ENCODE assay signal across 9 cellular contexts in genomic region chr12:31588976-31589375, GRCh38. TPM values are rescaled to one million over a fixed set of nuclear protein-coding genes. Genes with fewer than 3 reads are reported as not detected.
DNase-seq lines count a peak whose midpoint lies in the region; ATAC-seq and TF ChIP-seq lines count a peak whose summit lies in the region.
"Had no signal": no experiment of that assay in that cellular context is flagged by ENCODE, and none has a peak within 500 bp of the region (broad histone marks: within the 10 kb centered on the region; RNA-seq: fewer than 3 reads in every experiment).

No MANE protein-coding gene starts in this region.

- peaks cover 48% of the 10 kb centered on the region for H3K27me3 Mint-ChIP-seq in activated CD4-positive, alpha-beta T cell treated with anti-CD3 and anti-CD28 coated beads for 36 hours
- H3K27me3 Mint-ChIP-seq in activated B cell treated with CpG ODN at 0.5 μM for 24 hours, result no peaks in the 10 kb centered on the region

- TF ChIP-seq CTCF in activated B cell treated with CpG ODN at 0.5 μM for 24 hours (IDR thresholded peaks at IDR 0.05) (no peak), stomach (IDR thresholded peaks at IDR 0.05) (no peak)

- no peaks in the 10 kb centered on the region for H3K36me3 Mint-ChIP-seq in activated CD4-positive, alpha-beta T cell treated with anti-CD3 and anti-CD28 coated beads for 36 hours (ENCODE audit: low read depth)
- peaks cover 30% of the 10 kb centered on the region for H3K36me3 Mint-ChIP-seq in activated B cell treated with CpG ODN at 0.5 μM for 24 hours (ENCODE audit: low read depth)

- H3K4me3 Mint-ChIP-seq in activated CD4-positive, alpha-beta T cell treated with anti-CD3 and anti-CD28 coated beads for 36 hours, result peak overlapping the region; percentile 66
- peak overlapping the region; percentile 96 for H3K4me3 Mint-ChIP-seq in activated B cell treated with CpG ODN at 0.5 μM for 24 hours

- intact Hi-C loops in activated CD4-positive, alpha-beta T cell treated with anti-CD3 and anti-CD28 coated beads for 36 hours (cut with DNase I, micrococcal nuclease), result no loop called here
- intact Hi-C loops in activated B cell treated with CpG ODN at 0.5 μM for 24 hours (cut with micrococcal nuclease), result loop anchor here (1.0 to 5.0 kb wide), 2 partner anchors 62 to 186 kb away; no protein-coding TSS in a partner anchor
- intact Hi-C loops in stomach (cut with DNase I; ENCODE audit: low total_unique reads), result no loop called here

- H3K9ac ChIP-seq in iPS-20b (ENCODE audit: low read depth, low read length), result no peak overlapping the region

- DNase-seq in activated CD4-positive, alpha-beta T cell treated with anti-CD3 and anti-CD28 coated beads for 36 hours, result no peak
- DNase-seq in activated CD4-positive, alpha-beta T cell treated with anti-CD3 and anti-CD28 coated beads, Interleukin-2, amount 50 U/mL, for 1 hour, result no peak
- no peak for DNase-seq in activated B cell treated with CpG ODN at 0.5 μM for 24 hours
- DNase-seq in stomach, result no peak
- no peak for DNase-seq in A172 (ENCODE audit: low spot score)
- no peak for DNase-seq in stimulated activated CD4-positive, alpha-beta T cell treated with anti-CD3 and anti-CD28 coated beads, Interleukin-15, amount 100 ng/mL, for 24 hours
- DNase-seq: stimulated activated naive CD4-positive, alpha-beta T cell had no signal

- no peak for TF ChIP-seq EP300 in stomach (IDR thresholded peaks at IDR 0.05)

- H3K4me3 ChIP-seq in iPS-20b (ENCODE audit: low read length) (peak overlapping the region; percentile 74; the same call in 1 of the 2 replicates), stomach (peak overlapping the region; percentile 84 to 97 (median 93))

- H3K27ac ChIP-seq in iPS-20b (ENCODE audit: low read length) (no peak overlapping the region), stomach (peak overlapping the region in 4 of 5 donors; percentile 95 to 97 (median 96))

- H3K27me3 ChIP-seq in iPS-20b (ENCODE audit: insufficient read depth, low read length) (peaks cover 30% of the 10 kb centered on the region), stomach (peaks cover 0 to 12% (median 0%) of the 10 kb centered on the region in 3 donors)

- 22 to 27% (median 24%) methylated on average over 3 of the region's 3 CpGs for WGBS in stomach, 5 donors

- TF ChIP-seq POLR2A in stomach (IDR thresholded peaks at IDR 0.05), result no peak

- H3K27ac Mint-ChIP-seq in activated CD4-positive, alpha-beta T cell treated with anti-CD3 and anti-CD28 coated beads for 36 hours, result no peak overlapping the region
- peak overlapping the region; percentile 94 for H3K27ac Mint-ChIP-seq in activated B cell treated with CpG ODN at 0.5 μM for 24 hours

- POLR2A ChIA-PET in activated CD4-positive, alpha-beta T cell treated with anti-CD3 and anti-CD28 coated beads for 36 hours (lab: Charles Lee), result no interaction called here
- POLR2A ChIA-PET in activated B cell treated with CpG ODN at 0.5 μM for 24 hours (lab: Charles Lee), result interaction anchor here (0.6 to 3.8 kb wide), 5 partner anchors 13 to 303 kb away, joined by 3 to 116 read pairs (median 8); partner anchors contain the start of gene SINHCAF

- peaks cover 7% of the 10 kb centered on the region for H3K4me1 Mint-ChIP-seq in activated CD4-positive, alpha-beta T cell treated with anti-CD3 and anti-CD28 coated beads for 36 hours
- H3K4me1 Mint-ChIP-seq in activated B cell treated with CpG ODN at 0.5 μM for 24 hours, result peaks cover 65% of the 10 kb centered on the region

- H3K36me3 ChIP-seq in iPS-20b (ENCODE audit: insufficient read depth, low read depth, low read length) (no peaks in the 10 kb centered on the region), stomach (no peaks in the 10 kb centered on the region)

- ATAC-seq in activated CD4-positive, alpha-beta T cell treated with anti-CD3 and anti-CD28 coated beads for 36 hours, result no peak
- ATAC-seq in activated B cell treated with CpG ODN at 0.5 μM for 24 hours (ENCODE audit: low read depth) (no peak), GM18907 (IDR thresholded peaks at IDR 0.05; ENCODE audit: unreplicated experiment) (no peak)

- H3K9me3 ChIP-seq in iPS-20b (ENCODE audit: insufficient read depth, low read depth, low read length) (no peaks in the 10 kb centered on the region), stomach (no peaks in the 10 kb centered on the region)

- CTCF ChIA-PET in activated CD4-positive, alpha-beta T cell treated with anti-CD3 and anti-CD28 coated beads for 36 hours (lab: Charles Lee), result no interaction called here
- CTCF ChIA-PET in activated B cell treated with CpG ODN at 0.5 μM for 24 hours (lab: Charles Lee), result no interaction called here

- no peaks in the 10 kb centered on the region for H3K9me3 Mint-ChIP-seq in activated CD4-positive, alpha-beta T cell treated with anti-CD3 and anti-CD28 coated beads for 36 hours (ENCODE audit: low read depth)
- H3K9me3 Mint-ChIP-seq in activated B cell treated with CpG ODN at 0.5 μM for 24 hours, result peaks cover 9% of the 10 kb centered on the region

- H3K4me1 ChIP-seq in iPS-20b (ENCODE audit: insufficient read depth, low read length) (peaks cover 18% of the 10 kb centered on the region), stomach (peaks cover 0 to 42% (median 25%) of the 10 kb centered on the region in 4 donors)

RNA-seq across cellular contexts. Expression of gene DENND5B, which starts 2.0 kb away (rescaled TPM):
- total RNA-seq in activated CD4-positive, alpha-beta T cell treated with anti-CD3 and anti-CD28 coated beads for 36 hours, result under 1 TPM; 0.32 to 0.48 TPM
- total RNA-seq in activated B cell treated with CpG ODN at 0.5 μM for 24 hours (56.9 and 64.1 TPM in 2 replicates), stomach (10 to 100 TPM in 3 of 5 donors, 1 to 10 TPM in 2; 5.8 to 25.2 (median 13.2) TPM)
- polyA plus RNA-seq in stomach, result 1 to 10 TPM; 1.1 to 2.0 (median 1.2) TPM
- total RNA-seq in A172 (2014; rRNA removed; shearing (Covaris generic)), result 19.8 and 22.7 TPM in 2 replicates

Comparison
In these comparisons a context has a peak if more than half of its experiments do, and no peak if none do; other contexts are left out.
1. RNA of gene DENND5B, which starts 2.0 kb away (total RNA-seq): 56.9 to 64.1 TPM in activated B cell treated with CpG ODN at 0.5 μM for 24 hours, 19.8 to 22.7 TPM in A172 and 5.8 to 25.2 TPM in stomach; 0.32 to 0.48 TPM in activated CD4-positive, alpha-beta T cell treated with anti-CD3 and anti-CD28 coated beads for 36 hours; every median in the first group is over 4 times any median in the second.